ENCODE assay signal across 1 cellular context in genomic region chrX:10579018-10579752, GRCh38.
TF ChIP-seq lines count a peak whose summit lies in the region.

No MANE protein-coding gene starts in this region.

TF ChIP-seq in IMR-90, 13 proteins besides CTCF, POLR2A, EP300 and RAD21 (continued from another document):
- TF ChIP-seq USF2 (IDR thresholded peaks at IDR 0.05; ENCODE audit: low read depth, low read length): no peak
